ENCODE assay signal across 1 cellular context in genomic region chr14:94536836-94537235, GRCh38.
A peak's percentile ranks its signal among the peaks of the same experiment; 100 is the strongest.
TF ChIP-seq lines count a peak whose summit lies in the region.

No MANE protein-coding gene starts in this region.

TF ChIP-seq in H1, 55 proteins besides CTCF, POLR2A, EP300 and RAD21:
- TF ChIP-seq SP1 (IDR thresholded peaks at IDR 0.05; ENCODE audit: low read depth, low read length) = no peak
- TF ChIP-seq HDAC6 (IDR thresholded peaks at IDR 0.05; ENCODE audit: low read depth, low read length) = no peak
- TF ChIP-seq YY1 (IDR thresholded peaks at IDR 0.05; ENCODE audit: low read depth, low read length) = no peak
- TF ChIP-seq MAX (IDR thresholded peaks at IDR 0.05) = no peak
- TF ChIP-seq MAFK (IDR thresholded peaks at IDR 0.05; ENCODE audit: low read depth, low read length) = 0 out of 2 replicates have a peak, but pooled peaks have one; percentile 7
- no peak for TF ChIP-seq CBX5 (IDR thresholded peaks at IDR 0.05; ENCODE audit: low read depth, low read length)
TF ChIP-seq in H1: peak in this region for 1.
